19 cellular contexts compared by ENCODE assay signal in the genomic region with DNA sequence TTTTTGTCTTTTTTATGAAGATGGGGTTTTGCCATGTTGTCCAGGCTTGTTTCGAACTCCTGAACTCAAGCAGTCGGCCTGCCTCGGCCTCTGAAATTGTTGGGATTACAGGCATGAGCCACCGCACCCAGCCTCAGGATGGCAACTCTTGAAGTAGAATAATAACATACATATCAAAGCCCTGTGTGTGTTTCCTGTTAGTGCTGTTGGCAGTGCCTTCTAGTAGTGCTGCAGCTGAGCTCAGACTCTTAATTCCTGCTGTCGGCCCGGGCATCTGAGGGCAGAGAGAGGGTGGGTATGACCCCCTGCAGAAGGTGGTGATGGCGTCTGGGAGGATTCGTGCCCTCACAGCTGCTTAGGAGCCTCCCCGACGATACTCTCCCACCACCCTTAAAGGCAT.
DNase-seq lines count a peak whose midpoint lies in the region; ATAC-seq lines count a peak whose summit lies in the region.
"Had no signal": no experiment of that assay in that cellular context is flagged by ENCODE, and none has a peak within 500 bp of the region (broad histone marks: within the 10 kb centered on the region; RNA-seq: fewer than 3 reads in every experiment).

No MANE protein-coding gene starts in this region.

- peak overlapping the region; percentile 84 for H3K27ac Mint-ChIP-seq in activated naive CD4-positive, alpha-beta T cell treated with anti-CD3 and anti-CD28 coated beads, Interleukin-2, amount 50 U/mL, for 24 hours
- H3K27ac Mint-ChIP-seq in T-cell: peak overlapping the region; percentile 96 to 97
- H3K27ac Mint-ChIP-seq in activated T-cell treated with anti-CD3 and anti-CD28 coated beads, Interleukin-2, amount 50 U/mL, for 72 hours: peak overlapping the region; percentile 82
- H3K27ac Mint-ChIP-seq in naive thymus-derived CD4-positive, alpha-beta T cell: peak overlapping the region in 8 of 9 donors; percentile 83 to 99 (median 96)

- no peaks in the 10 kb centered on the region for H3K36me3 Mint-ChIP-seq in activated naive CD4-positive, alpha-beta T cell treated with anti-CD3 and anti-CD28 coated beads, Interleukin-2, amount 50 U/mL, for 24 hours
- no peaks in the 10 kb centered on the region for H3K36me3 Mint-ChIP-seq in T-cell
- H3K36me3 Mint-ChIP-seq in activated T-cell treated with anti-CD3 and anti-CD28 coated beads, Interleukin-2, amount 50 U/mL, for 72 hours (ENCODE audit: insufficient read depth in 2 of 2): no peaks in the 10 kb centered on the region
- H3K36me3 Mint-ChIP-seq in naive thymus-derived CD4-positive, alpha-beta T cell: peaks cover 0 to 4% (median 0%) of the 10 kb centered on the region in 5 donors

- POLR2A ChIA-PET in T-cell (lab: Charles Lee): no interaction called here
- POLR2A ChIA-PET in naive thymus-derived CD4-positive, alpha-beta T cell (lab: Charles Lee): interaction anchor here (1.2 to 4.3 kb wide), 4 partner anchors 11 to 308 kb away, joined by 3 to 31 read pairs (median 4); a partner anchor contains a TSS

- ATAC-seq in T-cell (replicated peaks in 1 of 4): peak; percentile 54 to 76 (median 70)
- ATAC-seq in activated T-cell treated with anti-CD3 and anti-CD28 coated beads, Interleukin-2, amount 50 U/mL, for 72 hours (replicated peaks in 1 of 2): peak in 1 of 2 donors; percentile 38
- peak; percentile 52 for ATAC-seq in naive thymus-derived CD4-positive, alpha-beta T cell
- ATAC-seq: PC-3 had no signal

- no peaks in the 10 kb centered on the region for H3K9me3 Mint-ChIP-seq in activated naive CD4-positive, alpha-beta T cell treated with anti-CD3 and anti-CD28 coated beads, Interleukin-2, amount 50 U/mL, for 24 hours
- H3K9me3 Mint-ChIP-seq in T-cell: no peaks in the 10 kb centered on the region
- no peaks in the 10 kb centered on the region for H3K9me3 Mint-ChIP-seq in activated T-cell treated with anti-CD3 and anti-CD28 coated beads, Interleukin-2, amount 50 U/mL, for 72 hours
- no peaks in the 10 kb centered on the region for H3K9me3 Mint-ChIP-seq in naive thymus-derived CD4-positive, alpha-beta T cell
- H3K9me3 Mint-ChIP-seq: H9 had no signal

- H3K36me3 ChIP-seq in naive thymus-derived CD4-positive, alpha-beta T cell (ENCODE audit: control insufficient read depth in 2 of 3, insufficient read depth in 3 of 3, low read length in 3 of 3): no peaks in the 10 kb centered on the region

- peaks cover 0 to 58% of the 10 kb centered on the region in 2 donors for H3K4me1 ChIP-seq in naive thymus-derived CD4-positive, alpha-beta T cell (ENCODE audit: control insufficient read depth in 2 of 2, insufficient read depth in 2 of 2, low read length in 2 of 2)

- H3K4me3 ChIP-seq in naive thymus-derived CD4-positive, alpha-beta T cell (ENCODE audit: low read length): no peak overlapping the region

- H3K4me3 Mint-ChIP-seq in activated naive CD4-positive, alpha-beta T cell treated with anti-CD3 and anti-CD28 coated beads, Interleukin-2, amount 50 U/mL, for 24 hours: peak overlapping the region; percentile 80
- peak overlapping the region; percentile 64 to 77 (median 68) for H3K4me3 Mint-ChIP-seq in T-cell
- peak overlapping the region; percentile 53 to 82 for H3K4me3 Mint-ChIP-seq in activated T-cell treated with anti-CD3 and anti-CD28 coated beads, Interleukin-2, amount 50 U/mL, for 72 hours
- H3K4me3 Mint-ChIP-seq in naive thymus-derived CD4-positive, alpha-beta T cell: peak overlapping the region in 9 of 10 donors; percentile 74 to 92 (median 86)
- H3K4me3 Mint-ChIP-seq: H9 had no signal

- CTCF ChIA-PET in T-cell (lab: Charles Lee): interaction anchor here in 1 of 2 donors (0.7 kb wide), 2 partner anchors 8 to 10 kb away, joined by 5 to 7 read pairs; no protein-coding TSS in a partner anchor
- CTCF ChIA-PET in naive thymus-derived CD4-positive, alpha-beta T cell (lab: Charles Lee): interaction anchor here (1.3 kb wide), 1 partner anchor 40 kb away, joined by 3 read pairs; no protein-coding TSS in a partner anchor

- H3K27ac ChIP-seq in naive thymus-derived CD4-positive, alpha-beta T cell (ENCODE audit: low read depth, low read length): peak overlapping the region; percentile 52
- H3K27ac ChIP-seq: KMS-11, RWPE1 had no signal

- intact Hi-C loops in naive thymus-derived CD4-positive, alpha-beta T cell (cut with micrococcal nuclease): loop anchor here in 1 of 2 donors (1.0 to 5.0 kb wide), 2 partner anchors 11 to 41 kb away; no protein-coding TSS in a partner anchor

- H3K27me3 Mint-ChIP-seq in activated naive CD4-positive, alpha-beta T cell treated with anti-CD3 and anti-CD28 coated beads, Interleukin-2, amount 50 U/mL, for 24 hours: no peaks in the 10 kb centered on the region
- H3K27me3 Mint-ChIP-seq in T-cell: peaks cover 0 to 12% of the 10 kb centered on the region in 2 donors
- H3K27me3 Mint-ChIP-seq in activated T-cell treated with anti-CD3 and anti-CD28 coated beads, Interleukin-2, amount 50 U/mL, for 72 hours (ENCODE audit: low read depth): no peaks in the 10 kb centered on the region
- H3K27me3 Mint-ChIP-seq in naive thymus-derived CD4-positive, alpha-beta T cell: peaks cover 0 to 8% (median 0%) of the 10 kb centered on the region in 5 donors

- H3K27me3 ChIP-seq in naive thymus-derived CD4-positive, alpha-beta T cell (ENCODE audit: control insufficient read depth in 2 of 2, insufficient read depth in 2 of 2, low read length in 2 of 2): no peaks in the 10 kb centered on the region

- no peaks in the 10 kb centered on the region for H3K9me3 ChIP-seq in naive thymus-derived CD4-positive, alpha-beta T cell (ENCODE audit: control insufficient read depth in 2 of 3, low read length in 3 of 3)

- DNase-seq in activated naive CD4-positive, alpha-beta T cell treated with Interleukin-2 at 50 U/mL for 16 hours: no peak
- DNase-seq in T-cell (peak in 16 of 34 experiments; percentile 2 to 46 (median 14)), NCI-H2029 (lab: John Stamatoyannopoulos, UW) (no peak)
- DNase-seq in activated T-cell treated with anti-CD3 and anti-CD28 coated beads, Interleukin-2, amount 50 U/mL, for 72 hours: no peak
- peak in 6 of 9 donors; percentile 10 to 61 (median 48) for DNase-seq in naive thymus-derived CD4-positive, alpha-beta T cell
- no peak for DNase-seq in NK-92 treated with Interleukin-12 subunit alpha and Interleukin-12 subunit beta, amount 100 ng/mL, for 24 hours (lab: John Stamatoyannopoulos, UW)
- DNase-seq: ACHN, C1 segment of cervical spinal cord, H9, NCI-H1417, NCI-H187, NCI-H2227 treated with DMSO at 0.1 percent for 48 hours, NCI-H510A treated with DMSO at 0.1 percent for 48 hours, NCI-H774, PC-3, SIG-M5 had no signal

- H3K4me1 Mint-ChIP-seq in activated naive CD4-positive, alpha-beta T cell treated with anti-CD3 and anti-CD28 coated beads, Interleukin-2, amount 50 U/mL, for 24 hours: peaks cover 67% of the 10 kb centered on the region
- H3K4me1 Mint-ChIP-seq in T-cell: peaks cover 38 to 53% (median 38%) of the 10 kb centered on the region in 3 donors
- H3K4me1 Mint-ChIP-seq in activated T-cell treated with anti-CD3 and anti-CD28 coated beads, Interleukin-2, amount 50 U/mL, for 72 hours (ENCODE audit: low read depth): peaks cover 27% of the 10 kb centered on the region
- peaks cover 8 to 87% (median 67%) of the 10 kb centered on the region in 7 donors for H3K4me1 Mint-ChIP-seq in naive thymus-derived CD4-positive, alpha-beta T cell

Comparison
In these comparisons a context has a peak if more than half of its experiments do, and no peak if none do; other contexts are left out.
1. DNase-seq: peak in naive thymus-derived CD4-positive, alpha-beta T cell (6 of 9); none in activated naive CD4-positive, alpha-beta T cell treated with Interleukin-2 at 50 U/mL for 16 hours (single experiment), activated T-cell treated with anti-CD3 and anti-CD28 coated beads, Interleukin-2, amount 50 U/mL, for 72 hours (0 of 2), NCI-H2029 (single experiment) and NK-92 treated with Interleukin-12 subunit alpha and Interleukin-12 subunit beta, amount 100 ng/mL, for 24 hours (single experiment).
2. Peak in every context shown above with its lines, with median percentiles within 50 percentile points of each other: H3K27ac Mint-ChIP-seq and H3K4me3 Mint-ChIP-seq.